ENCODE assay signal across 13 cellular contexts in genomic region chr2:145066151-145066661, GRCh38.
DNase-seq lines count a peak whose midpoint lies in the region; TF ChIP-seq lines count a peak whose summit lies in the region.
"Had no signal": no experiment of that assay in that cellular context is flagged by ENCODE, and none has a peak within 500 bp of the region (broad histone marks: within the 10 kb centered on the region; RNA-seq: fewer than 3 reads in every experiment).

No MANE protein-coding gene starts in this region.

- intact Hi-C loops in PC-9 (cut with micrococcal nuclease; ENCODE audit: unreplicated experiment): no loop called here
- intact Hi-C loops in activated T-helper 1 cell treated with anti-CD3 and anti-CD28 coated beads, Interleukin-12 subunit alpha, Interleukin-12 subunit beta, Interleukin-2, Interleukin-4 antibody, amounts not matched to agents 30 ng/mL and 10 ng/mL and 1 ng/mL, durations not matched to agents 14 hours and 24 hours and 36 hours (cut with micrococcal nuclease): no loop called here

- no peaks in the 10 kb centered on the region for H3F3A ChIP-seq in PC-9 (ENCODE audit: insufficient read depth, low read depth)

- no peaks in the 10 kb centered on the region for H3K36me3 Mint-ChIP-seq in activated T-helper 1 cell treated with anti-CD3 and anti-CD28 coated beads, Interleukin-12 subunit alpha, Interleukin-12 subunit beta, Interleukin-2, Interleukin-4 antibody, amounts not matched to agents 30 ng/mL and 10 ng/mL and 1 ng/mL, durations not matched to agents 14 hours and 24 hours and 36 hours (ENCODE audit: low read depth)

- H3K27me3 ChIP-seq in PC-9 (ENCODE audit: insufficient read depth, low read depth): no peaks in the 10 kb centered on the region
- H3K27me3 ChIP-seq in subcutaneous abdominal adipose tissue (ENCODE audit: control insufficient read depth in 5 of 5, insufficient read depth in 4 of 5, low read length in 5 of 5): peaks cover 0 to 5% (median 0%) of the 10 kb centered on the region in 5 donors
- H3K27me3 ChIP-seq: BLaER1 had no signal

- no peaks in the 10 kb centered on the region for H3K4me1 Mint-ChIP-seq in activated T-helper 1 cell treated with anti-CD3 and anti-CD28 coated beads, Interleukin-12 subunit alpha, Interleukin-12 subunit beta, Interleukin-2, Interleukin-4 antibody, amounts not matched to agents 30 ng/mL and 10 ng/mL and 1 ng/mL, durations not matched to agents 14 hours and 24 hours and 36 hours (ENCODE audit: low read depth)

- peak overlapping the region in 4 of 5 donors; percentile 32 to 85 (median 64) for H3K9ac ChIP-seq in subcutaneous abdominal adipose tissue (ENCODE audit: low read length in 5 of 5)
- H3K9ac ChIP-seq: BLaER1 had no signal

- BruUV-seq in PC-9 (replicated peaks; lab: Mats Ljungman, UMichigan): no TSS peak

- DNase-seq in PC-9: no peak
- DNase-seq in fibroblast of peridontal ligament (ENCODE audit: extremely low read depth): peak; percentile 53
- peak; percentile 53 for DNase-seq in midbrain (lab: John Stamatoyannopoulos, UW)
- no peak for DNase-seq in activated T-helper 1 cell treated with anti-CD3 and anti-CD28 coated beads, Interleukin-12 subunit alpha, Interleukin-12 subunit beta, Interleukin-2, Interleukin-4 antibody, amounts not matched to agents 30 ng/mL and 10 ng/mL and 1 ng/mL, durations not matched to agents 14 hours and 24 hours and 36 hours (ENCODE audit: low spot score)
- no peak for DNase-seq in HT-29 (ENCODE audit: low spot score)
- no peak for DNase-seq in islet precursor cell
- no peak for DNase-seq in CD1c-positive myeloid dendritic cell (ENCODE audit: extremely low spot score)
- DNase-seq: MV-4-11, NCI-H524, SHP77 had no signal

- H3K9me3 ChIP-seq in PC-9 (ENCODE audit: insufficient read depth, low read depth): no peaks in the 10 kb centered on the region
- H3K9me3 ChIP-seq in subcutaneous abdominal adipose tissue (ENCODE audit: control insufficient read depth in 5 of 5, low read length in 5 of 5): peaks cover 0 to 5% (median 0%) of the 10 kb centered on the region in 5 donors
- H3K9me3 ChIP-seq: BLaER1 had no signal

- no peak for TF ChIP-seq CTCF in PC-9 (conservative IDR thresholded peaks at IDR 0.05)

- H3K4me2 ChIP-seq in PC-9: no peak overlapping the region
- H3K4me2 ChIP-seq: BLaER1 had no signal

- no peak overlapping the region for H3K4me3 Mint-ChIP-seq in activated T-helper 1 cell treated with anti-CD3 and anti-CD28 coated beads, Interleukin-12 subunit alpha, Interleukin-12 subunit beta, Interleukin-2, Interleukin-4 antibody, amounts not matched to agents 30 ng/mL and 10 ng/mL and 1 ng/mL, durations not matched to agents 14 hours and 24 hours and 36 hours

- H3K4me1 ChIP-seq in PC-9 (replicated peaks; ENCODE audit: insufficient read depth) (no peaks in the 10 kb centered on the region), subcutaneous abdominal adipose tissue (ENCODE audit: control insufficient read depth in 5 of 5, insufficient read depth in 5 of 5, low read length in 5 of 5) (peaks cover 3 to 29% (median 20%) of the 10 kb centered on the region in 5 donors)

- no peaks in the 10 kb centered on the region for H4K20me1 ChIP-seq in PC-9 (ENCODE audit: insufficient read depth)
- H4K20me1 ChIP-seq: BLaER1 had no signal

- no peaks in the 10 kb centered on the region for H3K79me2 ChIP-seq in PC-9 (ENCODE audit: low read depth)

- peaks cover 3% of the 10 kb centered on the region for H3K9me3 Mint-ChIP-seq in activated T-helper 1 cell treated with anti-CD3 and anti-CD28 coated beads, Interleukin-12 subunit alpha, Interleukin-12 subunit beta, Interleukin-2, Interleukin-4 antibody, amounts not matched to agents 30 ng/mL and 10 ng/mL and 1 ng/mL, durations not matched to agents 14 hours and 24 hours and 36 hours

- H3K4me3 ChIP-seq in PC-9 (no peak overlapping the region), subcutaneous abdominal adipose tissue (ENCODE audit: low read depth in 1 of 5, low read length in 5 of 5) (peak overlapping the region in 2 of 5 donors; percentile 20 to 42)
- H3K4me3 ChIP-seq: BLaER1 had no signal

- no peak overlapping the region for H3K27ac Mint-ChIP-seq in activated T-helper 1 cell treated with anti-CD3 and anti-CD28 coated beads, Interleukin-12 subunit alpha, Interleukin-12 subunit beta, Interleukin-2, Interleukin-4 antibody, amounts not matched to agents 30 ng/mL and 10 ng/mL and 1 ng/mL, durations not matched to agents 14 hours and 24 hours and 36 hours
- H3K27ac Mint-ChIP-seq: progenitor cell of endocrine pancreas had no signal

- no peak overlapping the region for H3K27ac ChIP-seq in PC-9
- peak overlapping the region; percentile 98 for H3K27ac ChIP-seq in subcutaneous abdominal adipose tissue (ENCODE audit: low read depth, low read length)
- H3K27ac ChIP-seq: BLaER1 had no signal

- no peaks in the 10 kb centered on the region for H3K27me3 Mint-ChIP-seq in activated T-helper 1 cell treated with anti-CD3 and anti-CD28 coated beads, Interleukin-12 subunit alpha, Interleukin-12 subunit beta, Interleukin-2, Interleukin-4 antibody, amounts not matched to agents 30 ng/mL and 10 ng/mL and 1 ng/mL, durations not matched to agents 14 hours and 24 hours and 36 hours (ENCODE audit: insufficient read depth)
- H3K27me3 Mint-ChIP-seq: progenitor cell of endocrine pancreas had no signal

- H3K9me2 ChIP-seq in PC-9 (ENCODE audit: insufficient read depth): no peaks in the 10 kb centered on the region

- 0 out of 2 replicates have a peak overlapping the region, but pooled peaks have one; percentile 30 for H2AFZ ChIP-seq in PC-9

- CTCF ChIA-PET in PC-9 (lab: Charles Lee): no interaction called here

- POLR2A ChIA-PET in PC-9 (lab: Charles Lee; ENCODE audit: unreplicated experiment): no interaction called here

- no peaks in the 10 kb centered on the region for H3K36me3 ChIP-seq in PC-9 (ENCODE audit: low read depth)
- H3K36me3 ChIP-seq in subcutaneous abdominal adipose tissue (ENCODE audit: control insufficient read depth in 5 of 5, insufficient read depth in 5 of 5, low read length in 5 of 5): no peaks in the 10 kb centered on the region
- H3K36me3 ChIP-seq: BLaER1 had no signal

Comparison
In these comparisons a context has a peak if more than half of its experiments do, and no peak if none do; other contexts are left out.
1. DNase-seq: peak in fibroblast of peridontal ligament (single experiment) and midbrain (single experiment); none in PC-9 (0 of 2), activated T-helper 1 cell treated with anti-CD3 and anti-CD28 coated beads, Interleukin-12 subunit alpha, Interleukin-12 subunit beta, Interleukin-2, Interleukin-4 antibody, amounts not matched to agents 30 ng/mL and 10 ng/mL and 1 ng/mL, durations not matched to agents 14 hours and 24 hours and 36 hours (single experiment), HT-29 (single experiment), islet precursor cell (single experiment) and CD1c-positive myeloid dendritic cell (single experiment).